ENCODE assay signal across 8 cellular contexts in genomic region chr10:102745157-102745556, GRCh38. TPM values are rescaled to one million over a fixed set of nuclear protein-coding genes. Genes with fewer than 3 reads are reported as not detected.
DNase-seq lines count a peak whose midpoint lies in the region; ATAC-seq and TF ChIP-seq lines count a peak whose summit lies in the region.

No MANE protein-coding gene starts in this region.

- H3K27ac ChIP-seq in DND-41 (ENCODE audit: low read length) = peak overlapping the region; percentile 81
- H3K27ac ChIP-seq in RWPE2 (ENCODE audit: poor library complexity, severe bottlenecking) = no peak overlapping the region
- H3K27ac ChIP-seq in esophagus squamous epithelium = peak overlapping the region; percentile 47 to 97 (median 90)
- peak overlapping the region; percentile 79 to 90 for H3K27ac ChIP-seq in prostate gland
- H3K27ac ChIP-seq in neuronal stem cell (replicated peaks; ENCODE audit: low read length) = no peak overlapping the region

- no peak for TF ChIP-seq CTCF in DND-41 (IDR thresholded peaks at IDR 0.05; ENCODE audit: borderline replicate concordance, extremely low read depth, low read length, poor library complexity, severe bottlenecking)
- no peak for TF ChIP-seq CTCF in RWPE2 (IDR thresholded peaks at IDR 0.05; ENCODE audit: poor library complexity, severe bottlenecking)
- no peak for TF ChIP-seq CTCF in esophagus squamous epithelium (IDR thresholded peaks at IDR 0.05)
- TF ChIP-seq CTCF in prostate gland (IDR thresholded peaks at IDR 0.05) = no peak

- ATAC-seq in DND-41 (ENCODE audit: insufficient read depth, low read depth) (no peak), RWPE2 (ENCODE audit: low read depth) (no peak), HG02840 (IDR thresholded peaks at IDR 0.05; ENCODE audit: low FRiP score, unreplicated experiment) (no peak)

- H2BK120ac ChIP-seq in neuronal stem cell (ENCODE audit: low read depth, low read length) = no peak overlapping the region

- no peak overlapping the region for H3K23ac ChIP-seq in neuronal stem cell (ENCODE audit: low read depth, low read length, poor library complexity)

- intact Hi-C loops in esophagus squamous epithelium (cut with DNase I) = no loop called here
- intact Hi-C loops in prostate gland (cut with DNase I) = loop anchor here (2.0 kb wide), 1 partner anchor 30 kb away; the partner anchor contains the start of genes ARL3 and SFXN2

- H2BK5ac ChIP-seq in neuronal stem cell (ENCODE audit: low read length) = no peak overlapping the region

- no peak overlapping the region for H3K4ac ChIP-seq in neuronal stem cell (ENCODE audit: low read length)

- H3K27me3 ChIP-seq in DND-41 (ENCODE audit: insufficient read depth, low read length, poor library complexity) (no peaks in the 10 kb centered on the region), RWPE2 (ENCODE audit: insufficient read depth, poor library complexity, severe bottlenecking) (no peaks in the 10 kb centered on the region), esophagus squamous epithelium (no peaks in the 10 kb centered on the region), prostate gland (replicated peaks; ENCODE audit: insufficient read depth) (no peaks in the 10 kb centered on the region), neuronal stem cell (ENCODE audit: control insufficient read depth in 3 of 3, insufficient read depth in 3 of 3, low read depth in 1 of 3, low read length in 3 of 3) (no peaks in the 10 kb centered on the region)

- no peak overlapping the region for H2AK5ac ChIP-seq in neuronal stem cell (ENCODE audit: low read depth, low read length)

- DNase-seq in DND-41 (no peak), RWPE2 (ENCODE audit: low spot score) (no peak), esophagus squamous epithelium (lab: John Stamatoyannopoulos, UW) (no peak), prostate gland (ENCODE audit: low spot score) (no peak), neuronal stem cell (ENCODE audit: low spot score) (no peak), germinal center (ENCODE audit: low spot score) (no peak), HPDE6-E6E7 (ENCODE audit: extremely low spot score) (no peak)

- no peak overlapping the region for H3K18ac ChIP-seq in neuronal stem cell (ENCODE audit: low read length)

- peaks cover 5% of the 10 kb centered on the region for H3K79me1 ChIP-seq in neuronal stem cell (ENCODE audit: low read depth, low read length)

- H4K91ac ChIP-seq in neuronal stem cell (ENCODE audit: low read depth, low read length, poor library complexity) = no peak overlapping the region

- no peak overlapping the region for H4K8ac ChIP-seq in neuronal stem cell (ENCODE audit: low read depth, low read length)

- H3K14ac ChIP-seq in neuronal stem cell (ENCODE audit: low read length) = no peak overlapping the region

- H3K4me3 ChIP-seq in DND-41 (ENCODE audit: low read depth in 1 of 2, low read length in 2 of 2) (peak overlapping the region; percentile 49 to 87; a peak in 3 of 4 replicates), RWPE2 (ENCODE audit: severe bottlenecking) (peak overlapping the region; percentile 69), esophagus squamous epithelium (peak overlapping the region in 3 of 4 donors; percentile 80 to 97 (median 89)), prostate gland (peak overlapping the region; percentile 74 to 95), neuronal stem cell (ENCODE audit: low read length in 2 of 2) (peak overlapping the region in 1 of 2 donors; percentile 82)

- H3K4me2 ChIP-seq in DND-41 (ENCODE audit: insufficient read depth, low read length) = peak overlapping the region; percentile 88
- H3K4me2 ChIP-seq in neuronal stem cell (ENCODE audit: insufficient read depth, low read length, poor library complexity, severe bottlenecking) = no peak overlapping the region

- TF ChIP-seq POLR2A in esophagus squamous epithelium (IDR thresholded peaks at IDR 0.05) (no peak), prostate gland (IDR thresholded peaks at IDR 0.05) (no peak)

- H2BK12ac ChIP-seq in neuronal stem cell (ENCODE audit: low read length) = no peak overlapping the region

- H3K9ac ChIP-seq in DND-41 (ENCODE audit: low read depth, low read length) (peak overlapping the region; percentile 69), neuronal stem cell (ENCODE audit: low read depth, low read length, poor library complexity) (no peak overlapping the region)

- H2AFZ ChIP-seq in DND-41 (ENCODE audit: low read depth, low read length) (no peak overlapping the region), neuronal stem cell (ENCODE audit: low read length) (no peak overlapping the region)

- peaks cover 8% of the 10 kb centered on the region; the same call in 1 of the 2 replicates for H4K20me1 ChIP-seq in DND-41 (ENCODE audit: insufficient read depth, low read length)

- H3K4me1 ChIP-seq in DND-41 (ENCODE audit: insufficient read depth, low read length) = peaks cover 28% of the 10 kb centered on the region
- H3K4me1 ChIP-seq in RWPE2 (ENCODE audit: insufficient read depth, poor library complexity, severe bottlenecking) = peaks cover 15% of the 10 kb centered on the region
- H3K4me1 ChIP-seq in esophagus squamous epithelium = peaks cover 9 to 33% (median 14%) of the 10 kb centered on the region in 3 donors
- H3K4me1 ChIP-seq in prostate gland (replicated peaks) = no peaks in the 10 kb centered on the region
- H3K4me1 ChIP-seq in neuronal stem cell (ENCODE audit: control insufficient read depth in 2 of 2, insufficient read depth in 1 of 2, low read depth in 1 of 2, low read length in 2 of 2) = peaks cover 6% of the 10 kb centered on the region in 2 donors

- H3K9me3 ChIP-seq in DND-41 (ENCODE audit: insufficient read depth, low read length, severe bottlenecking) (no peaks in the 10 kb centered on the region), RWPE2 (ENCODE audit: severe bottlenecking) (no peaks in the 10 kb centered on the region), esophagus squamous epithelium (no peaks in the 10 kb centered on the region), prostate gland (no peaks in the 10 kb centered on the region), neuronal stem cell (replicated peaks in 1 of 2; ENCODE audit: control insufficient read depth in 2 of 2, insufficient read depth in 1 of 2, low read depth in 1 of 2, low read length in 2 of 2) (no peaks in the 10 kb centered on the region)

- H3K79me2 ChIP-seq in DND-41 (ENCODE audit: insufficient read depth, low read length) = peaks cover 53% of the 10 kb centered on the region

- H3K36me3 ChIP-seq in DND-41 (ENCODE audit: insufficient read depth, low read length) (no peaks in the 10 kb centered on the region), RWPE2 (ENCODE audit: low read depth) (no peaks in the 10 kb centered on the region), esophagus squamous epithelium (peaks cover 0 to 4% (median 0%) of the 10 kb centered on the region in 3 donors), prostate gland (no peaks in the 10 kb centered on the region), neuronal stem cell (replicated peaks in 1 of 2; ENCODE audit: control insufficient read depth in 2 of 2, insufficient read depth in 2 of 2, low read length in 2 of 2) (no peaks in the 10 kb centered on the region)

- WGBS in esophagus squamous epithelium, 2 donors = 45 to 56% methylated on average over 4 of the region's 4 CpGs
- 65% methylated on average over 4 of the region's 4 CpGs for WGBS in prostate gland
- no CpG with 5 or more reads among the region's 4 CpGs for WGBS in neuronal stem cell (ENCODE audit: extremely low coverage in 2 of 2, insufficient read length in 2 of 2, insufficient replicate concordance in 1 of 2), 2 donors

- H2BK15ac ChIP-seq in neuronal stem cell (ENCODE audit: low read length) = no peak overlapping the region

RNA-seq across cellular contexts. Expression of gene WBP1L, which starts 1.4 kb away (rescaled TPM):
- 10 to 100 TPM; 40.6 to 61.4 (median 49.1) TPM for total RNA-seq in esophagus squamous epithelium
- total RNA-seq in prostate gland = 100 to 1,000 TPM; 136 to 168 TPM
- polyA plus RNA-seq in neuronal stem cell (2013, experiment 1 of 2) = 20.1 TPM
- 20.2 TPM for polyA plus RNA-seq in neuronal stem cell (2013, experiment 2 of 2)

RNA-seq across cellular contexts. Expression of gene SFXN2, which starts 30.7 kb away (rescaled TPM):
- total RNA-seq in esophagus squamous epithelium (1 to 10 TPM; 1.4 to 7.8 (median 3.6) TPM), prostate gland (10 to 100 TPM; 16.4 to 26.6 TPM)
- polyA plus RNA-seq in neuronal stem cell (2013, experiment 1 of 2) = 3.9 TPM
- 4.0 TPM for polyA plus RNA-seq in neuronal stem cell (2013, experiment 2 of 2)

RNA-seq across cellular contexts. Expression of gene ARL3, which starts 31.0 kb away (rescaled TPM):
- 1 to 10 TPM in 3 of 4 donors, under 1 TPM in 1; 0.87 to 5.0 (median 2.2) TPM for total RNA-seq in esophagus squamous epithelium
- total RNA-seq in prostate gland = 1 to 10 TPM; 8.0 to 8.5 TPM
- 51.4 TPM for polyA plus RNA-seq in neuronal stem cell (2013, experiment 1 of 2)
- polyA plus RNA-seq in neuronal stem cell (2013, experiment 2 of 2) = 52.4 TPM

Comparison
In these comparisons a context has a peak if more than half of its experiments do, and no peak if none do; other contexts are left out.
1. H3K27ac ChIP-seq: peak in DND-41 (single experiment), esophagus squamous epithelium (4 of 4) and prostate gland (2 of 2); none in RWPE2 (single experiment) and neuronal stem cell (single experiment).